9 cellular contexts compared by ENCODE assay signal in genomic region chr20:34311118-34312023, GRCh38. TPM values are rescaled to one million over a fixed set of nuclear protein-coding genes. Genes with fewer than 3 reads are reported as not detected.
DNase-seq lines count a peak whose midpoint lies in the region; ATAC-seq and TF ChIP-seq lines count a peak whose summit lies in the region.
"Had no signal": no experiment of that assay in that cellular context is flagged by ENCODE, and none has a peak within 500 bp of the region (broad histone marks: within the 10 kb centered on the region; RNA-seq: fewer than 3 reads in every experiment).

No MANE protein-coding gene starts in this region.

- TF ChIP-seq CTCF in right atrium auricular region (IDR thresholded peaks at IDR 0.05) (peak in 1 of 2 donors; percentile 13), brain (conservative IDR thresholded peaks at IDR 0.05) (no peak), left lung (IDR thresholded peaks at IDR 0.05) (no peak), upper lobe of left lung (IDR thresholded peaks at IDR 0.05) (no peak)

- no peak overlapping the region for H3K27ac Mint-ChIP-seq in brain
- H3K27ac Mint-ChIP-seq in activated T-helper 17 cell treated with anti-CD3 and anti-CD28 coated beads, Interleukin-2, amount 50 U/mL, for 72 hours: no peak overlapping the region

- TF ChIP-seq POLR2A in upper lobe of left lung (IDR thresholded peaks at IDR 0.05): no peak

- DNase-seq in Right ventricle myocardium superior (no peak), right atrium auricular region (ENCODE audit: low spot score) (no peak), left lung (no peak), upper lobe of left lung (peak in 1 of 2 donors; percentile 70), Ammon's horn (ENCODE audit: low spot score) (no peak), glomerular visceral epithelial cell (ENCODE audit: extremely low spot score) (no peak)
- DNase-seq: effector CD8-positive, alpha-beta T cell had no signal

- H3K4me1 Mint-ChIP-seq in brain: peaks cover 18% of the 10 kb centered on the region
- no peaks in the 10 kb centered on the region for H3K4me1 Mint-ChIP-seq in activated T-helper 17 cell treated with anti-CD3 and anti-CD28 coated beads, Interleukin-2, amount 50 U/mL, for 72 hours

- no peaks in the 10 kb centered on the region for H3K36me3 Mint-ChIP-seq in brain
- H3K36me3 Mint-ChIP-seq in activated T-helper 17 cell treated with anti-CD3 and anti-CD28 coated beads, Interleukin-2, amount 50 U/mL, for 72 hours (ENCODE audit: low read depth): no peaks in the 10 kb centered on the region

- no peaks in the 10 kb centered on the region for H3K27me3 ChIP-seq in right atrium auricular region
- peaks cover 5 to 20% of the 10 kb centered on the region in 2 donors for H3K27me3 ChIP-seq in left lung
- H3K27me3 ChIP-seq in upper lobe of left lung: peaks cover 0 to 13% (median 5%) of the 10 kb centered on the region in 4 donors

- intact Hi-C loops in Right ventricle myocardium superior (cut with DNase I): loop anchor here (10.0 kb wide), 3 partner anchors 173 to 443 kb away; partner anchors contain the start of gene DYNLRB1
- intact Hi-C loops in left lung (cut with DNase I): loop anchor here in 1 of 2 donors (10.0 kb wide), 1 partner anchor 163 kb away; no protein-coding TSS in a partner anchor

- H3K9me3 Mint-ChIP-seq in brain: no peaks in the 10 kb centered on the region
- no peaks in the 10 kb centered on the region for H3K9me3 Mint-ChIP-seq in activated T-helper 17 cell treated with anti-CD3 and anti-CD28 coated beads, Interleukin-2, amount 50 U/mL, for 72 hours

- peak overlapping the region in 4 of 5 experiments; percentile 38 to 73 (median 56) for H3K4me3 Mint-ChIP-seq in brain
- no peak overlapping the region for H3K4me3 Mint-ChIP-seq in activated T-helper 17 cell treated with anti-CD3 and anti-CD28 coated beads, Interleukin-2, amount 50 U/mL, for 72 hours

- H3K27me3 Mint-ChIP-seq in brain: peaks cover 29% of the 10 kb centered on the region
- peaks cover 4% of the 10 kb centered on the region for H3K27me3 Mint-ChIP-seq in activated T-helper 17 cell treated with anti-CD3 and anti-CD28 coated beads, Interleukin-2, amount 50 U/mL, for 72 hours

- peak overlapping the region in 1 of 2 donors; percentile 26 for H3K4me3 ChIP-seq in right atrium auricular region
- no peak overlapping the region for H3K4me3 ChIP-seq in left lung
- peak overlapping the region in 2 of 4 donors; percentile 0 to 10 for H3K4me3 ChIP-seq in upper lobe of left lung

- H3K4me1 ChIP-seq in right atrium auricular region (peaks cover 0 to 18% of the 10 kb centered on the region in 2 donors), left lung (peaks cover 6 to 24% of the 10 kb centered on the region in 2 donors), upper lobe of left lung (peaks cover 10 to 20% (median 19%) of the 10 kb centered on the region in 4 donors)

- H3K36me3 ChIP-seq in right atrium auricular region: no peaks in the 10 kb centered on the region
- no peaks in the 10 kb centered on the region for H3K36me3 ChIP-seq in left lung
- H3K36me3 ChIP-seq in upper lobe of left lung: no peaks in the 10 kb centered on the region

- H3K9me3 ChIP-seq in right atrium auricular region: no peaks in the 10 kb centered on the region
- H3K9me3 ChIP-seq in left lung: no peaks in the 10 kb centered on the region
- no peaks in the 10 kb centered on the region for H3K9me3 ChIP-seq in upper lobe of left lung

- H3K27ac ChIP-seq in right atrium auricular region (no peak overlapping the region), left lung (no peak overlapping the region), upper lobe of left lung (no peak overlapping the region)

- peak; percentile 14 for ATAC-seq in Right ventricle myocardium superior (ENCODE audit: poor library complexity)
- ATAC-seq in left lung: peak; percentile 2
- peak; percentile 23 to 40 for ATAC-seq in upper lobe of left lung (ENCODE audit: low FRiP score in 2 of 2)
- no peak for ATAC-seq in activated T-helper 17 cell treated with anti-CD3 and anti-CD28 coated beads, Interleukin-2, amount 50 U/mL, for 72 hours (replicated peaks)

- 15 to 24% methylated on average over 17 to 40 of the region's 45 CpGs for WGBS in upper lobe of left lung, 2 donors

- no peak for TF ChIP-seq EP300 in upper lobe of left lung (IDR thresholded peaks at IDR 0.05)

RNA-seq across cellular contexts. Expression of gene AHCY, which starts 8.2 kb away (rescaled TPM):
- total RNA-seq in Right ventricle myocardium superior: 71.2 TPM
- 10 to 100 TPM; 51.9 to 59.7 TPM for total RNA-seq in right atrium auricular region
- polyA plus RNA-seq in brain (ENCODE audit: insufficient read depth, low read depth, low replicate concordance): 215 TPM
- total RNA-seq in left lung: 100 to 1,000 TPM in 1 of 2 donors, 10 to 100 TPM in 1; 89.1 to 112 TPM
- 10 to 100 TPM; 41.9 to 76.8 (median 58.6) TPM for total RNA-seq in upper lobe of left lung
- 100 to 1,000 TPM in 1 of 2 donors, 10 to 100 TPM in 1; 94.5 to 174 TPM for total RNA-seq in activated T-helper 17 cell treated with anti-CD3 and anti-CD28 coated beads, Interleukin-2, amount 50 U/mL, for 72 hours

RNA-seq across cellular contexts. Expression of gene ITCH, which starts 51.7 kb away (rescaled TPM):
- total RNA-seq in Right ventricle myocardium superior (39.9 TPM), right atrium auricular region (10 to 100 TPM; 35.6 to 40.2 TPM), left lung (10 to 100 TPM; 52.9 to 59.6 TPM), upper lobe of left lung (10 to 100 TPM; 26.6 to 57.2 (median 45.5) TPM)
- 17.7 TPM for polyA plus RNA-seq in brain (ENCODE audit: insufficient read depth, low read depth, low replicate concordance)
- total RNA-seq in activated T-helper 17 cell treated with anti-CD3 and anti-CD28 coated beads, Interleukin-2, amount 50 U/mL, for 72 hours: 10 to 100 TPM; 30.5 to 34.4 TPM
